Comparison of ENCODE assay signal across 1 cellular context in genomic region chr14:24093901-24094838, GRCh38.
TF ChIP-seq lines count a peak whose summit lies in the region.

Gene PCK2 (plus strand): TSS chr14:24094311. CDS start chr14:24094406, 95 bp downstream.

TF ChIP-seq in HepG2, 621 proteins besides CTCF, POLR2A, EP300 and RAD21 (continued from another document):
- TF ChIP-seq SP4 (CRISPR knock-in tag; IDR thresholded peaks at IDR 0.05) (no peak), HES4 (CRISPR knock-in tag; IDR thresholded peaks at IDR 0.05; ENCODE audit: borderline replicate concordance) (no peak), TCF7 (IDR thresholded peaks at IDR 0.05; ENCODE audit: low read depth) (no peak), ZNF777 (CRISPR knock-in tag; IDR thresholded peaks at IDR 0.05) (peak; percentile 91), FOXJ3 (CRISPR knock-in tag; IDR thresholded peaks at IDR 0.05; ENCODE audit: borderline replicate concordance) (peak; percentile 64; the same call in 1 of the 2 replicates), ARNTL (CRISPR knock-in tag; IDR thresholded peaks at IDR 0.05) (peak; percentile 89), PAWR (CRISPR knock-in tag; IDR thresholded peaks at IDR 0.05; ENCODE audit: borderline replicate concordance) (no peak), ZNF879 (CRISPR knock-in tag; IDR thresholded peaks at IDR 0.05) (peak; percentile 97), ZFP62 (CRISPR knock-in tag; IDR thresholded peaks at IDR 0.05) (peak; percentile 93; the same call in 1 of the 2 replicates), ZNF331 (CRISPR knock-in tag; IDR thresholded peaks at IDR 0.05) (peak; percentile 83), SRSF4 (IDR thresholded peaks at IDR 0.05; ENCODE audit: low read depth, low read length, poor library complexity, severe bottlenecking) (peak; percentile 99), NFIB (CRISPR knock-in tag; IDR thresholded peaks at IDR 0.05; ENCODE audit: borderline replicate concordance) (no peak; the same call in 1 of the 2 replicates), CEBPB (IDR thresholded peaks at IDR 0.05; ENCODE audit: borderline replicate concordance, low read depth, low read length) (peak; percentile 92), JUNB (CRISPR knock-in tag; IDR thresholded peaks at IDR 0.05; ENCODE audit: borderline replicate concordance) (no peak), ZNF280D (CRISPR knock-in tag; IDR thresholded peaks at IDR 0.05) (peak; percentile 98), PAF1 (CRISPR knock-in tag; IDR thresholded peaks at IDR 0.05) (peak; percentile 97; the same call in 1 of the 2 replicates), ZNF335 (CRISPR knock-in tag; IDR thresholded peaks at IDR 0.05) (peak; percentile 71; the same call in 1 of the 2 replicates), CEBPZ (IDR thresholded peaks at IDR 0.05; ENCODE audit: low read length) (no peak), MZF1 (CRISPR knock-in tag; IDR thresholded peaks at IDR 0.05; ENCODE audit: borderline replicate concordance) (peak; percentile 86; the same call in 1 of the 2 replicates), ZNF724P (CRISPR knock-in tag; IDR thresholded peaks at IDR 0.05; ENCODE audit: borderline replicate concordance) (peak; percentile 99), FOXK1 (CRISPR knock-in tag; IDR thresholded peaks at IDR 0.05; ENCODE audit: borderline replicate concordance, low read depth) (peak; percentile 82), HNRNPLL (IDR thresholded peaks at IDR 0.05; ENCODE audit: low read depth, low read length, poor library complexity, severe bottlenecking) (peak; percentile 82), SP140L (CRISPR knock-in tag; IDR thresholded peaks at IDR 0.05; ENCODE audit: borderline replicate concordance) (peak; percentile 94; the same call in 1 of the 2 replicates), RFX1 (IDR thresholded peaks at IDR 0.05) (no peak), MXD3 (CRISPR knock-in tag; IDR thresholded peaks at IDR 0.05) (peak; percentile 99; the same call in 1 of the 2 replicates), ISL2 (CRISPR knock-in tag; IDR thresholded peaks at IDR 0.05) (peak; percentile 92), ZKSCAN1 (IDR thresholded peaks at IDR 0.05; ENCODE audit: low read length) (no peak), ZNF468 (CRISPR knock-in tag; IDR thresholded peaks at IDR 0.05) (no peak), KAT2B (IDR thresholded peaks at IDR 0.05; ENCODE audit: borderline replicate concordance, low read depth, low read length) (no peak), STAT5B (CRISPR knock-in tag; IDR thresholded peaks at IDR 0.05) (peak; percentile 98), RNF2 (conservative IDR thresholded peaks at IDR 0.05; ENCODE audit: low read depth) (no peak; the same call in 1 of the 2 replicates), SALL1 (CRISPR knock-in tag; IDR thresholded peaks at IDR 0.05) (peak; percentile 91), SP5 (CRISPR knock-in tag; IDR thresholded peaks at IDR 0.05; ENCODE audit: borderline replicate concordance, low read depth) (peak; percentile 96), ETS1 (CRISPR knock-in tag; IDR thresholded peaks at IDR 0.05) (peak; percentile 99), CENPBD1 (CRISPR knock-in tag; IDR thresholded peaks at IDR 0.05; ENCODE audit: borderline replicate concordance, low read depth) (no peak), ATM (IDR thresholded peaks at IDR 0.05; ENCODE audit: borderline replicate concordance) (no peak), RFXAP (CRISPR knock-in tag; IDR thresholded peaks at IDR 0.05; ENCODE audit: borderline replicate concordance) (peak; percentile 91; the same call in 1 of the 2 replicates)
